Comparison of ENCODE assay signal across 21 cellular contexts in genomic region chrX:107823456-107823855, GRCh38. TPM values are rescaled to one million over a fixed set of nuclear protein-coding genes. Genes with fewer than 3 reads are reported as not detected.
A peak's percentile ranks its signal among the peaks of the same experiment; 100 is the strongest.
DNase-seq lines count a peak whose midpoint lies in the region; ATAC-seq and TF ChIP-seq lines count a peak whose summit lies in the region.
"Had no signal": no experiment of that assay in that cellular context is flagged by ENCODE, and none has a peak within 500 bp of the region (broad histone marks: within the 10 kb centered on the region; RNA-seq: fewer than 3 reads in every experiment).

No MANE protein-coding gene starts in this region.

- intact Hi-C loops in left lung (cut with DNase I) = no loop called here

- H3K9me3 ChIP-seq in left lung (peaks cover 0 to 8% of the 10 kb centered on the region in 2 donors), gastroesophageal sphincter (no peaks in the 10 kb centered on the region)

- no peak overlapping the region for H3K4ac ChIP-seq in mesendoderm (ENCODE audit: low read depth, low read length)

- no peak overlapping the region for H2AK5ac ChIP-seq in mesendoderm (ENCODE audit: low read length)

- H3K27me3 ChIP-seq in left lung (peaks cover 6 to 28% of the 10 kb centered on the region in 2 donors), mesendoderm (ENCODE audit: insufficient read depth, low read length, poor library complexity) (no peaks in the 10 kb centered on the region), gastroesophageal sphincter (no peaks in the 10 kb centered on the region)
- H3K27me3 ChIP-seq: vagina had no signal

- no peak overlapping the region for H2BK5ac ChIP-seq in mesendoderm (ENCODE audit: low read length)

- no peaks in the 10 kb centered on the region for H3K79me1 ChIP-seq in mesendoderm (ENCODE audit: low read length)

- no peak overlapping the region for H3K4me2 ChIP-seq in mesendoderm (ENCODE audit: low read length)

- no peak for TF ChIP-seq POLR2A in gastroesophageal sphincter (IDR thresholded peaks at IDR 0.05)

- H2BK15ac ChIP-seq in mesendoderm (replicated peaks; ENCODE audit: low read depth) = no peak overlapping the region

- no peaks in the 10 kb centered on the region for H3K36me3 ChIP-seq in left lung
- no peaks in the 10 kb centered on the region for H3K36me3 ChIP-seq in mesendoderm (ENCODE audit: control insufficient read depth, insufficient read depth, low read length)
- no peaks in the 10 kb centered on the region for H3K36me3 ChIP-seq in gastroesophageal sphincter
- H3K36me3 ChIP-seq: BLaER1 treated with 17β-estradiol and CSF1 and Interleukin-3, amounts not matched to agents 10 nM and 100 nM; esophagus squamous epithelium; vagina had no signal

- H3K56ac ChIP-seq in mesendoderm (ENCODE audit: low read length) = no peak overlapping the region

- H3K27ac ChIP-seq in left lung (peak overlapping the region in 1 of 2 donors; percentile 18), mesendoderm (ENCODE audit: low read depth, low read length) (no peak overlapping the region), gastroesophageal sphincter (no peak overlapping the region)
- H3K27ac ChIP-seq: BLaER1 treated with 17β-estradiol and CSF1 and Interleukin-3, amounts not matched to agents 10 nM and 100 nM; esophagus squamous epithelium; vagina had no signal

- H3K9ac ChIP-seq in mesendoderm (ENCODE audit: low read length) = no peak overlapping the region
- H3K9ac ChIP-seq: BLaER1 treated with 17β-estradiol and CSF1 and Interleukin-3, amounts not matched to agents 10 nM and 100 nM had no signal

- H4K5ac ChIP-seq in mesendoderm (ENCODE audit: low read length) = no peak overlapping the region

- no peak for TF ChIP-seq CTCF in AG09309 (IDR thresholded peaks at IDR 0.05; ENCODE audit: control insufficient read depth, insufficient read depth, low read depth, low read length, missing control alignments)
- no peak for TF ChIP-seq CTCF in left lung (IDR thresholded peaks at IDR 0.05)
- TF ChIP-seq CTCF in gastroesophageal sphincter (IDR thresholded peaks at IDR 0.05) = no peak

- H3K79me2 ChIP-seq in mesendoderm (ENCODE audit: control insufficient read depth, insufficient read depth, low read length) = no peaks in the 10 kb centered on the region

- H4K8ac ChIP-seq in mesendoderm (ENCODE audit: low read depth, low read length) = no peak overlapping the region

- no peak overlapping the region for H3K18ac ChIP-seq in mesendoderm (ENCODE audit: low read length)

- no peak for TF ChIP-seq EP300 in gastroesophageal sphincter (IDR thresholded peaks at IDR 0.05)

- H3K4me1 ChIP-seq in left lung = no peaks in the 10 kb centered on the region
- H3K4me1 ChIP-seq in mesendoderm (ENCODE audit: control insufficient read depth, low read depth, low read length) = no peaks in the 10 kb centered on the region
- H3K4me1 ChIP-seq in gastroesophageal sphincter = peaks cover 0 to 19% (median 0%) of the 10 kb centered on the region in 3 donors

- H3K23ac ChIP-seq in mesendoderm (ENCODE audit: low read length) = no peak overlapping the region

- H3K4me3 ChIP-seq in AG09309 (ENCODE audit: control insufficient read depth, low read depth, low read length) = no peak overlapping the region
- no peak overlapping the region for H3K4me3 ChIP-seq in left lung
- H3K4me3 ChIP-seq in mesendoderm (ENCODE audit: low read length) = no peak overlapping the region
- H3K4me3 ChIP-seq in gastroesophageal sphincter = no peak overlapping the region
- H3K4me3 ChIP-seq: BLaER1 treated with 17β-estradiol and CSF1 and Interleukin-3, amounts not matched to agents 10 nM and 100 nM; esophagus squamous epithelium; vagina had no signal

- WGBS in mesendoderm (ENCODE audit: extremely low coverage, insufficient coverage, low lambda C conversion rate) = no CpG with 5 or more reads among the region's 1 CpG
- 8 to 44% methylated on average over 1 of the region's 1 CpG for WGBS in gastroesophageal sphincter (ENCODE audit: low coverage in 1 of 2), 2 donors

- DNase-seq in AG09309 (ENCODE audit: low read depth) (peak; percentile 39), HCEC 1CT (peak; percentile 81), astrocyte of the hippocampus (ENCODE audit: low read depth, low spot score) (peak; percentile 41), iris pigment epithelial cell (ENCODE audit: low read depth) (peak; percentile 92), SIG-M5 treated with dmso at 0.1 percent for 504 hours (lab: John Stamatoyannopoulos, UW; ENCODE audit: unreplicated experiment) (no peak), left lung (no peak), mesendoderm (no peak)
- DNase-seq: activated CD8-positive, alpha-beta memory T cell treated with anti-CD3 and anti-CD28 coated beads for 24 hours; activated naive CD4-positive, alpha-beta T cell treated with Interleukin-2 at 50 U/mL for 16 hours; esophagus squamous epithelium; immature natural killer cell; KBM-7; NCI-H187; NCI-H526 treated with DMSO at 0.1 percent for 48 hours; stimulated activated CD4-positive, alpha-beta T cell treated with anti-CD3 and anti-CD28 coated beads, Interleukin-2, amount 100 ng/mL, for 48 hours; T1000 had no signal

- H2BK120ac ChIP-seq in mesendoderm (ENCODE audit: low read depth, low read length) = no peak overlapping the region

- ATAC-seq in left lung (no peak), gastroesophageal sphincter (no peak)

RNA-seq across cellular contexts. Expression of gene MID2, which starts 2.2 kb away (rescaled TPM):
- total RNA-seq in left lung (10 to 100 TPM; 17.4 to 18.5 TPM), gastroesophageal sphincter (10 to 100 TPM; 32.2 to 66.6 (median 57.0) TPM)
- polyA plus RNA-seq in mesendoderm (2013, experiment 1 of 2) = 2.1 TPM
- polyA plus RNA-seq in mesendoderm (2013, experiment 2 of 2) = 2.3 TPM
- total RNA-seq: G401 had no signal

RNA-seq across cellular contexts. Expression of gene NCBP2L, which starts 45.9 kb away (rescaled TPM):
- total RNA-seq in left lung = not detected
- polyA plus RNA-seq in mesendoderm (2013, experiment 1 of 2) = not detected
- not detected for polyA plus RNA-seq in mesendoderm (2013, experiment 2 of 2)
- under 1 TPM in 1 of 4 donors, not detected in 3; 0.31 TPM for total RNA-seq in gastroesophageal sphincter
- total RNA-seq: chondrocyte, esophagus squamous epithelium, G401, vagina had no signal
- polyA plus RNA-seq: immature natural killer cell had no signal

RNA-seq across cellular contexts. Expression of gene TSC22D3, which starts 47.9 kb away (rescaled TPM):
- 100 to 1,000 TPM; 137 to 156 TPM for total RNA-seq in left lung
- polyA plus RNA-seq in mesendoderm (2013, experiment 1 of 2) = 17.0 TPM
- 17.4 TPM for polyA plus RNA-seq in mesendoderm (2013, experiment 2 of 2)
- 100 to 1,000 TPM; 561 to 849 (median 691) TPM for total RNA-seq in gastroesophageal sphincter
- total RNA-seq: G401 had no signal

Comparison
In these comparisons a context has a peak if more than half of its experiments do, and no peak if none do; other contexts are left out.
1. DNase-seq: peak in AG09309 (single experiment), HCEC 1CT (single experiment), astrocyte of the hippocampus (single experiment) and iris pigment epithelial cell (single experiment); none in SIG-M5 treated with dmso at 0.1 percent for 504 hours (single experiment), left lung (0 of 2) and mesendoderm (single experiment).